In genomic region chr5:1333286-1333685, GRCh38 we compare ENCODE assay signal across 3 cellular contexts. TPM values are rescaled to one million over a fixed set of nuclear protein-coding genes. Genes with fewer than 3 reads are reported as not detected.
"Had no signal": no experiment of that assay in that cellular context is flagged by ENCODE, and none has a peak within 500 bp of the region (broad histone marks: within the 10 kb centered on the region; RNA-seq: fewer than 3 reads in every experiment).

No MANE protein-coding gene starts in this region.

RNA-seq across cellular contexts. Expression of gene TERT, which starts 38.4 kb away (rescaled TPM):
- total RNA-seq: cardiac septum, Right ventricle myocardium superior, SJCRH30 had no signal
